ENCODE assay signal across 8 cellular contexts in genomic region chr12:121537814-121538698, GRCh38. TPM values are rescaled to one million over a fixed set of nuclear protein-coding genes. Genes with fewer than 3 reads are reported as not detected.
A peak's percentile ranks its signal among the peaks of the same experiment; 100 is the strongest.
DNase-seq lines count a peak whose midpoint lies in the region; ATAC-seq and TF ChIP-seq lines count a peak whose summit lies in the region.

No MANE protein-coding gene starts in this region.

- no peaks in the 10 kb centered on the region for H3K36me3 ChIP-seq in Caco-2 (ENCODE audit: control insufficient read depth, insufficient read depth, low read length)
- H3K36me3 ChIP-seq in ovary, result no peaks in the 10 kb centered on the region

- no peak for TF ChIP-seq EP300 in ovary (IDR thresholded peaks at IDR 0.05)

- H3K27me3 ChIP-seq in Caco-2 (replicated peaks; ENCODE audit: control insufficient read depth, insufficient read depth, low read length) (no peaks in the 10 kb centered on the region), ovary (no peaks in the 10 kb centered on the region)

- no TSS peak for BruUV-seq in Caco-2 (replicated peaks; lab: Mats Ljungman, UMichigan)

- TF ChIP-seq POLR2A in ovary (IDR thresholded peaks at IDR 0.05), result no peak

- POLR2A ChIA-PET in Caco-2 (lab: Charles Lee), result interaction anchor here (0.5 to 0.6 kb wide), 3 partner anchors 185 to 989 kb away, joined by 3 to 10 read pairs (median 5); partner anchors contain the start of genes KNTC1 and RSRC2

- intact Hi-C loops in Caco-2 (cut with micrococcal nuclease; ENCODE audit: unreplicated experiment) (loop anchor here (1.0 to 5.0 kb wide), 3 partner anchors 25 to 64 kb away; no protein-coding TSS in a partner anchor), ovary (cut with DNase I) (loop anchor here in 2 of 4 donors (2.0 to 10.0 kb wide), 2 partner anchors 41 to 87 kb away; partner anchors contain the start of gene ORAI1 (in 1 of the 2))

- H3K4me1 Mint-ChIP-seq in Caco-2 (ENCODE audit: low read depth, unreplicated experiment), result peaks cover 17% of the 10 kb centered on the region
- peaks cover 15 to 32% (median 25%) of the 10 kb centered on the region in 3 donors for H3K4me1 Mint-ChIP-seq in IgD-negative memory B cell

- CTCF ChIA-PET in Caco-2 (lab: Charles Lee), result interaction anchor here (1.0 to 1.4 kb wide), 2 partner anchors 15 to 131 kb away, joined by 4 to 5 read pairs; partner anchors contain the start of gene MORN3

- TF ChIP-seq CTCF in Caco-2 (IDR thresholded peaks at IDR 0.05; ENCODE audit: insufficient read depth in 1 of 2, low read depth in 1 of 2, low read length in 1 of 2, severe bottlenecking in 1 of 2, unreplicated experiment in 1 of 2) (no peak), fibroblast of pulmonary artery (IDR thresholded peaks at IDR 0.05; ENCODE audit: low read length, missing control alignments) (no peak), ovary (IDR thresholded peaks at IDR 0.05) (peak in 1 of 3 donors; percentile 13)

- peak; percentile 15 for ATAC-seq in GM21390 (IDR thresholded peaks at IDR 0.05; ENCODE audit: unreplicated experiment)
- no peak for ATAC-seq in HG02610 (IDR thresholded peaks at IDR 0.05; ENCODE audit: unreplicated experiment)

- peak overlapping the region; percentile 67 for H3K27ac Mint-ChIP-seq in Caco-2 (ENCODE audit: unreplicated experiment)
- peak overlapping the region; percentile 83 to 99 (median 95) for H3K27ac Mint-ChIP-seq in IgD-negative memory B cell

- WGBS in ovary, 3 donors, result 3 to 14% (median 4%) methylated on average over 27 to 83 of the region's 83 CpGs

- H3K27ac ChIP-seq in ovary, result peak overlapping the region; percentile 78 to 83

- H3K9me3 ChIP-seq in Caco-2 (no peaks in the 10 kb centered on the region), ovary (no peaks in the 10 kb centered on the region)

- H3K36me3 Mint-ChIP-seq in Caco-2 (ENCODE audit: insufficient read depth, unreplicated experiment) (peaks cover 27% of the 10 kb centered on the region), IgD-negative memory B cell (peaks cover 2% of the 10 kb centered on the region)

- peaks cover 21% of the 10 kb centered on the region for H3K4me1 ChIP-seq in Caco-2
- H3K4me1 ChIP-seq in ovary (ENCODE audit: insufficient read depth), result peaks cover 11% of the 10 kb centered on the region

- H3K4me3 Mint-ChIP-seq in Caco-2 (ENCODE audit: unreplicated experiment) (peak overlapping the region; percentile 86), IgD-negative memory B cell (peak overlapping the region; percentile 88 to 98 (median 94))

- no peaks in the 10 kb centered on the region for H3K27me3 Mint-ChIP-seq in Caco-2 (ENCODE audit: insufficient read depth, unreplicated experiment)
- no peaks in the 10 kb centered on the region for H3K27me3 Mint-ChIP-seq in IgD-negative memory B cell

- H3K4me3 ChIP-seq in Caco-2 (ENCODE audit: low read depth, low read length) (peak overlapping the region; percentile 65), fibroblast of pulmonary artery (replicated peaks; ENCODE audit: low read depth, low read length) (peak overlapping the region; percentile 49), ovary (peak overlapping the region; percentile 54)

- DNase-seq in Caco-2 (peak in 1 of 2 experiments; percentile 33), fibroblast of pulmonary artery (ENCODE audit: low read depth) (no peak), ovary (peak in 3 of 5 donors; percentile 34 to 60 (median 50))
- DNase-seq in activated CD8-positive, alpha-beta memory T cell treated with anti-CD3 and anti-CD28 coated beads, Interleukin-2, amount 50 U/mL, for 48 hours, result peak; percentile 73
- no peak for DNase-seq in effector CD8-positive, alpha-beta T cell (lab: John Stamatoyannopoulos, UW)

- no peaks in the 10 kb centered on the region for H3K9me3 Mint-ChIP-seq in Caco-2 (ENCODE audit: unreplicated experiment)
- no peaks in the 10 kb centered on the region for H3K9me3 Mint-ChIP-seq in IgD-negative memory B cell

RNA-seq across cellular contexts. Expression of gene KDM2B, which starts 42.8 kb away (rescaled TPM):
- total RNA-seq in Caco-2 (2022), result 47.7 and 48.4 TPM in 2 replicates
- 49.0 TPM for polyA plus RNA-seq in IgD-negative memory B cell
- 10 to 100 TPM; 14.9 to 33.6 (median 26.1) TPM for total RNA-seq in ovary
- 10 to 100 TPM; 13.2 to 17.1 TPM for polyA plus RNA-seq in ovary

Comparison
In these comparisons a context has a peak if more than half of its experiments do, and no peak if none do; other contexts are left out.
1. DNase-seq: peak in activated CD8-positive, alpha-beta memory T cell treated with anti-CD3 and anti-CD28 coated beads, Interleukin-2, amount 50 U/mL, for 48 hours (single experiment) and ovary (3 of 5); none in fibroblast of pulmonary artery (single experiment) and effector CD8-positive, alpha-beta T cell (single experiment).
2. Peak in every context shown above with its lines, with median percentiles within 50 percentile points of each other: H3K4me3 ChIP-seq.